9 cellular contexts compared by ENCODE assay signal in the genomic region with DNA sequence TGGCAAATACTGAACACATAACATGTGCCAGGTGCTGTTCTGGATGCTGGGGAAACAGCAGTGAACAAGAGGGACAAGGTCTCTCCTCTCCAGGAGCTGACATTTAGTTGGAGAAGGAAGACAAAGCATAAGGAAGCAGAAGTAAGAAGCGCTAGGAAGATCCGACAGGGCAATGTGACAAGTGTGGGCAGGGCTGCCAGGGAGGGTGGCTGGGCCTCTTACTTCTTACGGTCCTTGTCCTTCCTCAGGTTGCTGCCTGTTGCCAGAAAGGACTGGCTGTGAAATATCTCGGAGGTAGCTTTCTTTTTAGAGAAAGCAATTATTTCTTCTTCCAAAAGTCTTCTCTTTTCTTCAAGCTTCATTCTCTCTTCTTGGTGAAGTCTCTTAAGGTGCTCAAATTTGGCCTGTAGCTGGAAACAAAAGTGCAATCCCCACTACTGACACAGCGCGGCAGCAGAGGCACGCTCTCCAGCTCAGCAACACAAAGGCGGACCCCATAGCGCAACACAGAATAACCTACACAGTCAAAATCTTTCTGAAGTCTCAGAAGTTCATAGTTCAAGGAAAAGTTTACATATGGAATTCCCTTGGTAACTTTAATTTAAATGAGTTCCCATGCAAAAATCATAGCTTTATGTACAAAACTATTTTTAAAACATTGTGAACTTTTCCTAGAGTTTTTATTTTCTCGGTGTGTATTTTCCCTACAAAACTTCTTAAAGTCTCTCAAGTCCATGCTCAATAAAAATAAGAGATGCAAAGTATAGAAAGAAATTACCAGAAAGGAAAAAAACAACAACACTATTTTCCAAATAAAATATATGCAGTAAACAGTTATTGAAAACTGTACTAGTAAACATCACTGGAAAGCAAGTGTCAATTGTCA.
DNase-seq lines count a peak whose midpoint lies in the region; ATAC-seq and TF ChIP-seq lines count a peak whose summit lies in the region.
"Had no signal": no experiment of that assay in that cellular context is flagged by ENCODE, and none has a peak within 500 bp of the region (broad histone marks: within the 10 kb centered on the region; RNA-seq: fewer than 3 reads in every experiment).

No MANE protein-coding gene starts in this region.

- H3K4me3 ChIP-seq in dorsolateral prefrontal cortex = no peak overlapping the region
- no peak overlapping the region for H3K4me3 ChIP-seq in lung
- H3K4me3 ChIP-seq: BLaER1 had no signal

- H3K27ac ChIP-seq in dorsolateral prefrontal cortex = no peak overlapping the region
- H3K27ac ChIP-seq in lung (ENCODE audit: low read depth in 1 of 2, low read length in 1 of 2) = no peak overlapping the region
- H3K27ac ChIP-seq: BLaER1 had no signal

- peak; percentile 27 to 59 (median 30) for DNase-seq in NCI-H1417 (lab: John Stamatoyannopoulos, UW)
- no peak for DNase-seq in NCI-H1417 treated with DMSO at 0.1 percent for 48 hours (lab: John Stamatoyannopoulos, UW)
- DNase-seq in NCI-H526 treated with DMSO at 0.1 percent for 48 hours (lab: John Stamatoyannopoulos, UW) = peak; percentile 3
- peak; percentile 44 to 48 for DNase-seq in activated CD4-positive, alpha-beta T cell treated with anti-CD3 and anti-CD28 coated beads, Interleukin-2, amount 50 U/mL, for 4 hours
- peak in 9 of 10 donors; percentile 55 to 82 (median 67) for DNase-seq in dorsolateral prefrontal cortex
- peak; percentile 57 for DNase-seq in lung (ENCODE audit: low spot score)
- DNase-seq in stimulated activated CD8-positive, alpha-beta memory T cell treated with anti-CD3 and anti-CD28 coated beads, Interleukin-2, amount 100 ng/mL, for 1 hour (ENCODE audit: low read depth in 2 of 2) = peak; percentile 12 to 30

- peaks cover 0 to 2% of the 10 kb centered on the region in 2 donors for H3K4me1 ChIP-seq in lung (ENCODE audit: control insufficient read depth in 2 of 2, insufficient read depth in 2 of 2, low read length in 2 of 2)
- H3K4me1 ChIP-seq: BLaER1 had no signal

- TF ChIP-seq CTCF in dorsolateral prefrontal cortex (IDR thresholded peaks at IDR 0.05 in 54 of 56, conservative IDR thresholded peaks at IDR 0.05 in 2 of 56; ENCODE audit: low read depth in 1 of 56, partially characterized antibody in 56 of 56) = peak; percentile 62 to 97 (median 90)
- peak; percentile 94 for TF ChIP-seq CTCF in lung (IDR thresholded peaks at IDR 0.05; ENCODE audit: control extremely low read depth, extremely low read depth)

- peaks cover 0 to 9% of the 10 kb centered on the region in 2 donors for H3K36me3 ChIP-seq in lung (ENCODE audit: control insufficient read depth in 2 of 2, insufficient read depth in 2 of 2, low read length in 2 of 2)
- H3K36me3 ChIP-seq: BLaER1 had no signal

- ATAC-seq in HG02938 (IDR thresholded peaks at IDR 0.05; ENCODE audit: unreplicated experiment) (peak; percentile 72), lung (ENCODE audit: insufficient read depth, low FRiP score) (peak; percentile 93)

- no peaks in the 10 kb centered on the region for H3K9me3 ChIP-seq in lung (ENCODE audit: control insufficient read depth in 2 of 2, insufficient read depth in 1 of 2, low read length in 1 of 2)
- H3K9me3 ChIP-seq: BLaER1 had no signal

- H3K27me3 ChIP-seq in dorsolateral prefrontal cortex (no peaks in the 10 kb centered on the region), lung (ENCODE audit: control insufficient read depth, insufficient read depth) (no peaks in the 10 kb centered on the region)
- H3K27me3 ChIP-seq: BLaER1 had no signal

- 31 to 39% methylated on average over 10 of the region's 10 CpGs for WGBS in lung, 2 donors

- intact Hi-C loops in dorsolateral prefrontal cortex (cut with DNase I) = loop anchor here in 1 of 2 donors (10.0 kb wide), 1 partner anchor 179 kb away; no protein-coding TSS in a partner anchor
